19 cellular contexts compared by ENCODE assay signal in genomic region chr9:130064621-130065020, GRCh38.
"Had no signal": no experiment of that assay in that cellular context is flagged by ENCODE, and none has a peak within 500 bp of the region (broad histone marks: within the 10 kb centered on the region; RNA-seq: fewer than 3 reads in every experiment).

No MANE protein-coding gene starts in this region.

- H3K27me3 ChIP-seq: hepatocyte, pancreas, spleen had no signal

- H3K4me3 ChIP-seq: hepatocyte, lung, pancreas, spleen, thoracic aorta had no signal

- H3K36me3 ChIP-seq: pancreas, thoracic aorta had no signal

- H3K27me3 Mint-ChIP-seq: activated CD4-positive, alpha-beta T cell treated with anti-CD3 and anti-CD28 coated beads, Interleukin-2, amount 10 ng/mL, durations not matched to agents 24 days and 14 days; activated CD8-positive, alpha-beta T cell treated with anti-CD3 and anti-CD28 coated beads for 36 hours; activated T-cell treated with anti-CD3 and anti-CD28 coated beads, Interleukin-2, amount 50 U/mL, for 24 hours; effector memory CD8-positive, alpha-beta T cell; naive B cell; stimulated activated naive B cell treated with anti-CD40 and anti-IgM and Interleukin-4, amounts not matched to agents 10 μg/mL and 1 μg/mL and 100 μg/mL, for 72 hours had no signal

- DNase-seq: activated CD4-positive, alpha-beta T cell treated with anti-CD3 and anti-CD28 coated beads, Interleukin-2, amount 10 ng/mL, durations not matched to agents 24 days and 14 days; activated CD8-positive, alpha-beta T cell treated with anti-CD3 and anti-CD28 coated beads for 36 hours; activated naive CD4-positive, alpha-beta T cell treated with anti-CD3 and anti-CD28 coated beads, Interleukin-2, amount 50 U/mL, for 16 hours; activated T-cell treated with anti-CD3 and anti-CD28 coated beads, Interleukin-2, amount 50 U/mL, for 24 hours; aorta; effector memory CD8-positive, alpha-beta T cell; foreskin fibroblast; naive B cell; pancreas; SK-N-SH; spleen; stimulated activated CD4-positive, alpha-beta T cell treated with anti-CD3 and anti-CD28 coated beads, Interleukin-4, amount 100 ng/mL, for 4 hours; stimulated activated naive B cell treated with anti-CD40 and anti-IgM and Interleukin-4, amounts not matched to agents 10 μg/mL and 1 μg/mL and 100 μg/mL, for 72 hours had no signal

- H3K4me1 ChIP-seq: pancreas had no signal

- H2AFZ ChIP-seq: hepatocyte had no signal

- H3K36me3 Mint-ChIP-seq: naive B cell had no signal

- H3K27ac Mint-ChIP-seq: activated CD4-positive, alpha-beta T cell treated with anti-CD3 and anti-CD28 coated beads, Interleukin-2, amount 10 ng/mL, durations not matched to agents 24 days and 14 days; activated CD8-positive, alpha-beta T cell treated with anti-CD3 and anti-CD28 coated beads for 36 hours; activated T-cell treated with anti-CD3 and anti-CD28 coated beads, Interleukin-2, amount 50 U/mL, for 24 hours; stimulated activated naive B cell treated with anti-CD40 and anti-IgM and Interleukin-4, amounts not matched to agents 10 μg/mL and 1 μg/mL and 100 μg/mL, for 72 hours; T-helper 2 cell treated with Interferon-gamma antibody and Interleukin-4, amounts not matched to agents 5 μg/mL and 100 μg/mL, for 36 hours had no signal

- H3K27ac ChIP-seq: epithelial cell of prostate, hepatocyte, pancreas, spleen, thoracic aorta had no signal

- ATAC-seq: activated CD8-positive, alpha-beta T cell treated with anti-CD3 and anti-CD28 coated beads for 36 hours; effector memory CD8-positive, alpha-beta T cell; pancreas; sciatic nerve; stimulated activated naive B cell treated with anti-CD40 and anti-IgM and Interleukin-4, amounts not matched to agents 10 μg/mL and 1 μg/mL and 100 μg/mL, for 72 hours had no signal

- H3K9me3 ChIP-seq: pancreas, SK-N-SH, spleen, thoracic aorta had no signal

- H3K9ac ChIP-seq: SK-N-SH had no signal

- H3K4me3 Mint-ChIP-seq: activated CD4-positive, alpha-beta T cell treated with anti-CD3 and anti-CD28 coated beads, Interleukin-2, amount 10 ng/mL, durations not matched to agents 24 days and 14 days; activated CD8-positive, alpha-beta T cell treated with anti-CD3 and anti-CD28 coated beads for 36 hours; activated T-cell treated with anti-CD3 and anti-CD28 coated beads, Interleukin-2, amount 50 U/mL, for 24 hours; effector memory CD8-positive, alpha-beta T cell; stimulated activated naive B cell treated with anti-CD40 and anti-IgM and Interleukin-4, amounts not matched to agents 10 μg/mL and 1 μg/mL and 100 μg/mL, for 72 hours; T-helper 2 cell treated with Interferon-gamma antibody and Interleukin-4, amounts not matched to agents 5 μg/mL and 100 μg/mL, for 36 hours had no signal

- H3K4me2 ChIP-seq: hepatocyte, SK-N-SH had no signal

- H3K9me3 Mint-ChIP-seq: activated CD4-positive, alpha-beta T cell treated with anti-CD3 and anti-CD28 coated beads, Interleukin-2, amount 10 ng/mL, durations not matched to agents 24 days and 14 days; activated CD8-positive, alpha-beta T cell treated with anti-CD3 and anti-CD28 coated beads for 36 hours; activated T-cell treated with anti-CD3 and anti-CD28 coated beads, Interleukin-2, amount 50 U/mL, for 24 hours; effector memory CD8-positive, alpha-beta T cell; naive B cell; stimulated activated naive B cell treated with anti-CD40 and anti-IgM and Interleukin-4, amounts not matched to agents 10 μg/mL and 1 μg/mL and 100 μg/mL, for 72 hours; T-helper 2 cell treated with Interferon-gamma antibody and Interleukin-4, amounts not matched to agents 5 μg/mL and 100 μg/mL, for 36 hours had no signal
